9 cellular contexts compared by ENCODE assay signal in the genomic region with DNA sequence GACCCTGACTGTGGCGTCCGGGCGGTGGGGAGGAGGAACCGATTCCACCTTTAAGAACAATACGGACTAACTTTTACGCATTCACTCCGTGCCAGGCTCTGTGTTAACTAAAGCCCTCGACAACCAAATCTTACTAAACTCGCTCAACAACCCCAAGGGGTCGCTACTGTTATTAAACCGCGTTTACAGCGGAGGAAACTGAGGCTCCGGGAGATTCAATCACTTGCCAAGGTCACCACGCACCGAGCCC. TPM values are rescaled to one million over a fixed set of nuclear protein-coding genes. Genes with fewer than 3 reads are reported as not detected.
DNase-seq lines count a peak whose midpoint lies in the region; ATAC-seq and TF ChIP-seq lines count a peak whose summit lies in the region.
"Had no signal": no experiment of that assay in that cellular context is flagged by ENCODE, and none has a peak within 500 bp of the region (broad histone marks: within the 10 kb centered on the region; RNA-seq: fewer than 3 reads in every experiment).

No MANE protein-coding gene starts in this region.

- H4K20me1 ChIP-seq in Loucy (ENCODE audit: insufficient read depth, low read length, poor library complexity, severe bottlenecking) = peaks cover 11% of the 10 kb centered on the region

- H3F3A ChIP-seq in Loucy (ENCODE audit: low read depth) = no peaks in the 10 kb centered on the region; the same call in 1 of the 2 replicates

- TF ChIP-seq CTCF in Loucy (conservative IDR thresholded peaks at IDR 0.05; ENCODE audit: low read length) = peak; percentile 33

- H3K4me3 Mint-ChIP-seq in CD4-positive, CD25-positive, alpha-beta regulatory T cell = peak overlapping the region; percentile 89 to 97 (median 91)
- peak overlapping the region; percentile 66 to 94 (median 86) for H3K4me3 Mint-ChIP-seq in naive thymus-derived CD8-positive, alpha-beta T cell

- POLR2A ChIA-PET in naive thymus-derived CD8-positive, alpha-beta T cell (lab: Charles Lee) = interaction anchor here (0.9 to 2.1 kb wide), 7 partner anchors 14 to 207 kb away, joined by 3 to 9 read pairs (median 3); partner anchors contain the start of genes ASF1B, IL27RA and PRKACA

- no peak overlapping the region for H3K4me3 ChIP-seq in CD4-positive, CD25-positive, alpha-beta regulatory T cell (ENCODE audit: low read depth, low read length)
- H3K4me3 ChIP-seq in Loucy (ENCODE audit: low read length, poor library complexity, severe bottlenecking) = peak overlapping the region; percentile 69

- peaks cover 7% of the 10 kb centered on the region for H3K36me3 Mint-ChIP-seq in CD4-positive, CD25-positive, alpha-beta regulatory T cell
- peaks cover 4 to 16% (median 11%) of the 10 kb centered on the region in 3 donors for H3K36me3 Mint-ChIP-seq in naive thymus-derived CD8-positive, alpha-beta T cell

- no peak overlapping the region for H2AFZ ChIP-seq in Loucy (ENCODE audit: low read length)

- H3K27ac ChIP-seq in CD4-positive, CD25-positive, alpha-beta regulatory T cell (ENCODE audit: insufficient read depth, low read length, poor library complexity, severe bottlenecking) = no peak overlapping the region

- DNase-seq in CD4-positive, CD25-positive, alpha-beta regulatory T cell = peak in 2 of 3 donors; percentile 40 to 60
- DNase-seq in central memory CD4-positive, alpha-beta T cell = peak; percentile 14
- peak in 3 of 10 donors; percentile 35 to 43 (median 42) for DNase-seq in naive thymus-derived CD8-positive, alpha-beta T cell
- no peak for DNase-seq in NK-92 treated with Interleukin-12 subunit alpha and Interleukin-12 subunit beta, amount 100 ng/mL, for 24 hours (lab: John Stamatoyannopoulos, UW)
- DNase-seq in NCI-H2029 treated with DMSO at 0.1 percent for 48 hours (lab: John Stamatoyannopoulos, UW) = no peak

- H3K79me2 ChIP-seq in Loucy (ENCODE audit: insufficient read depth, low read length) = peaks cover 17% of the 10 kb centered on the region; the same call in 1 of the 2 replicates

- peaks cover 0 to 6% of the 10 kb centered on the region in 2 experiments for H3K9me3 ChIP-seq in CD4-positive, CD25-positive, alpha-beta regulatory T cell (ENCODE audit: control insufficient read depth in 2 of 2, low read length in 2 of 2)
- H3K9me3 ChIP-seq in Loucy (ENCODE audit: insufficient read depth, low read depth, low read length) = no peaks in the 10 kb centered on the region

- H3K9ac ChIP-seq in Loucy (ENCODE audit: low read depth, low read length, poor library complexity, severe bottlenecking) = no peak overlapping the region

- peak overlapping the region; percentile 73 to 86 (median 84) for H3K27ac Mint-ChIP-seq in CD4-positive, CD25-positive, alpha-beta regulatory T cell
- peak overlapping the region in 9 of 10 donors; percentile 41 to 93 (median 76) for H3K27ac Mint-ChIP-seq in naive thymus-derived CD8-positive, alpha-beta T cell

- H3K4me2 ChIP-seq in Loucy (ENCODE audit: low read depth, low read length, poor library complexity, severe bottlenecking) = peak overlapping the region; percentile 69

- no peaks in the 10 kb centered on the region for H3K36me3 ChIP-seq in CD4-positive, CD25-positive, alpha-beta regulatory T cell (ENCODE audit: control insufficient read depth, insufficient read depth, low read length)
- no peaks in the 10 kb centered on the region; the same call in 1 of the 2 replicates for H3K36me3 ChIP-seq in Loucy (ENCODE audit: insufficient read depth, low read length)

- no peaks in the 10 kb centered on the region for H3K27me3 ChIP-seq in CD4-positive, CD25-positive, alpha-beta regulatory T cell (ENCODE audit: control insufficient read depth, insufficient read depth, low read length)
- H3K27me3 ChIP-seq in Loucy (ENCODE audit: insufficient read depth, low read length, poor library complexity, severe bottlenecking) = no peaks in the 10 kb centered on the region

- H3K27me3 Mint-ChIP-seq in CD4-positive, CD25-positive, alpha-beta regulatory T cell = peaks cover 11% of the 10 kb centered on the region
- H3K27me3 Mint-ChIP-seq in naive thymus-derived CD8-positive, alpha-beta T cell = peaks cover 0 to 2% (median 0%) of the 10 kb centered on the region in 5 donors

- no peak for ATAC-seq in CD4-positive, CD25-positive, alpha-beta regulatory T cell (ENCODE audit: low read depth in 2 of 2)
- no peak for ATAC-seq in naive thymus-derived CD8-positive, alpha-beta T cell
- ATAC-seq in HG02973 (IDR thresholded peaks at IDR 0.05; ENCODE audit: unreplicated experiment) (no peak), GM21381 (IDR thresholded peaks at IDR 0.05; ENCODE audit: unreplicated experiment) (no peak)

- H3K4me1 Mint-ChIP-seq in CD4-positive, CD25-positive, alpha-beta regulatory T cell = peaks cover 0 to 29% (median 12%) of the 10 kb centered on the region in 4 donors
- H3K4me1 Mint-ChIP-seq in naive thymus-derived CD8-positive, alpha-beta T cell = peaks cover 16 to 26% (median 18%) of the 10 kb centered on the region in 4 donors

- no peaks in the 10 kb centered on the region for H3K9me2 ChIP-seq in Loucy (replicated peaks; ENCODE audit: low read depth, low read length)

- H3K9me3 Mint-ChIP-seq in CD4-positive, CD25-positive, alpha-beta regulatory T cell = peaks cover 0 to 8% (median 2%) of the 10 kb centered on the region in 7 donors
- H3K9me3 Mint-ChIP-seq in naive thymus-derived CD8-positive, alpha-beta T cell = peaks cover 0 to 11% (median 0%) of the 10 kb centered on the region in 9 donors

- H3K4me1 ChIP-seq in CD4-positive, CD25-positive, alpha-beta regulatory T cell (ENCODE audit: control insufficient read depth, insufficient read depth, low read length, poor library complexity, severe bottlenecking) = peaks cover 14% of the 10 kb centered on the region
- peaks cover 17% of the 10 kb centered on the region for H3K4me1 ChIP-seq in Loucy (ENCODE audit: insufficient read depth, low read length, poor library complexity, severe bottlenecking)

RNA-seq across cellular contexts. Expression of gene SAMD1, which starts 1.2 kb away (rescaled TPM):
- 24.1 TPM for total RNA-seq in CD4-positive, CD25-positive, alpha-beta regulatory T cell
- 1 to 10 TPM in 2 of 4 donors, under 1 TPM in 2; 0.80 to 1.4 (median 1.0) TPM for polyA plus RNA-seq in CD4-positive, CD25-positive, alpha-beta regulatory T cell
- total RNA-seq in naive thymus-derived CD8-positive, alpha-beta T cell = 10 to 100 TPM; 66.4 to 68.3 TPM
- polyA plus RNA-seq in naive thymus-derived CD8-positive, alpha-beta T cell = 1 to 10 TPM; 2.3 to 5.2 (median 2.7) TPM

RNA-seq across cellular contexts. Expression of gene C19orf67, which starts 3.8 kb away (rescaled TPM):
- not detected for total RNA-seq in CD4-positive, CD25-positive, alpha-beta regulatory T cell
- not detected for polyA plus RNA-seq in CD4-positive, CD25-positive, alpha-beta regulatory T cell
- total RNA-seq in naive thymus-derived CD8-positive, alpha-beta T cell = under 1 TPM in 1 of 2 experiments, not detected in 1; 0.85 TPM
- polyA plus RNA-seq in naive thymus-derived CD8-positive, alpha-beta T cell = not detected
- total RNA-seq: renal cortical epithelial cell had no signal

RNA-seq across cellular contexts. Expression of gene MISP3, which starts 16.8 kb away (rescaled TPM):
- total RNA-seq in CD4-positive, CD25-positive, alpha-beta regulatory T cell = 0.91 TPM
- under 1 TPM in 3 of 4 donors, not detected in 1; 0.22 to 0.64 (median 0.44) TPM for polyA plus RNA-seq in CD4-positive, CD25-positive, alpha-beta regulatory T cell
- under 1 TPM; 0.44 to 0.99 TPM for total RNA-seq in naive thymus-derived CD8-positive, alpha-beta T cell
- polyA plus RNA-seq in naive thymus-derived CD8-positive, alpha-beta T cell = 1 to 10 TPM in 1 of 3 donors, under 1 TPM in 2; 0.36 to 1.4 (median 0.59) TPM

RNA-seq across cellular contexts. Expression of gene PALM3, which starts 27.5 kb away (rescaled TPM):
- total RNA-seq in CD4-positive, CD25-positive, alpha-beta regulatory T cell = not detected
- polyA plus RNA-seq in CD4-positive, CD25-positive, alpha-beta regulatory T cell = not detected
- total RNA-seq in naive thymus-derived CD8-positive, alpha-beta T cell = not detected
- polyA plus RNA-seq in naive thymus-derived CD8-positive, alpha-beta T cell = under 1 TPM in 1 of 3 donors, not detected in 2; 0.13 TPM

RNA-seq across cellular contexts. Expression of gene PRKACA, which starts 28.2 kb away (rescaled TPM):
- 40.2 TPM for total RNA-seq in CD4-positive, CD25-positive, alpha-beta regulatory T cell
- polyA plus RNA-seq in CD4-positive, CD25-positive, alpha-beta regulatory T cell = 1 to 10 TPM in 2 of 4 donors, under 1 TPM in 2; 0.47 to 1.8 (median 1.00) TPM
- total RNA-seq in naive thymus-derived CD8-positive, alpha-beta T cell = 10 to 100 TPM; 54.7 to 56.8 TPM
- 1 to 10 TPM; 1.1 to 1.8 (median 1.3) TPM for polyA plus RNA-seq in naive thymus-derived CD8-positive, alpha-beta T cell

Comparison
In these comparisons a context has a peak if more than half of its experiments do, and no peak if none do; other contexts are left out.
1. DNase-seq: peak in CD4-positive, CD25-positive, alpha-beta regulatory T cell (2 of 3) and central memory CD4-positive, alpha-beta T cell (single experiment); none in NK-92 treated with Interleukin-12 subunit alpha and Interleukin-12 subunit beta, amount 100 ng/mL, for 24 hours (single experiment) and NCI-H2029 treated with DMSO at 0.1 percent for 48 hours (single experiment).